ENCODE assay signal across 10 cellular contexts in the genomic region with DNA sequence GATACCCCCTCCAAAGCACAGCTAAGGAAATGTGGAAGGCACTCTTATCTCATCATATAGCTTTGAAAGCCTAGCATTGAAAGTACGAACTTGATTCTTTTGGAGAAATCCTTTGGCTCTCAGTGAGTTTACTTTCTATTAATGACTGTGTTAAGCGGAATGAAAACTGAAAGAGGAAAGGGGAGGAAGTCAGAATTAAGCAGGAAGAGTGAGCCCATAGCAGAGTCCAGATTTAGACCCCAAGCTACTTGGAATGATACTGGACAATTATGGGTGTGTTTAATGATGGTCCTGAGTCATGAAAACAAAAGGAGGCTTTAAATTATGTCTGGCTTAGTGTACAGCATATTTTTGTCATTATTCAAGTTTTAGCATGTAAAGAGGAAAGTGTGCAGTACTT. TPM values are rescaled to one million over a fixed set of nuclear protein-coding genes. Genes with fewer than 3 reads are reported as not detected.
DNase-seq lines count a peak whose midpoint lies in the region; ATAC-seq and TF ChIP-seq lines count a peak whose summit lies in the region.
"Had no signal": no experiment of that assay in that cellular context is flagged by ENCODE, and none has a peak within 500 bp of the region (broad histone marks: within the 10 kb centered on the region; RNA-seq: fewer than 3 reads in every experiment).

No MANE protein-coding gene starts in this region.

- no peak for DNase-seq in T-helper 2 cell treated with Interferon-gamma antibody and Interleukin-4, amounts not matched to agents 5 μg/mL and 100 μg/mL, for 36 hours (ENCODE audit: low spot score)
- DNase-seq in T-helper 2 cell = no peak
- DNase-seq in NCI-H226 = peak; percentile 32
- DNase-seq in dermis blood vessel endothelial cell = peak; percentile 45
- peak; percentile 23 for DNase-seq in renal cortical epithelial cell (ENCODE audit: low read depth)
- DNase-seq in HuH-7.5 (ENCODE audit: low spot score) = no peak
- no peak for DNase-seq in superior temporal gyrus (ENCODE audit: extremely low spot score)
- DNase-seq: BE2C, lower lobe of right lung had no signal

- H3K4me1 Mint-ChIP-seq in T-helper 2 cell treated with Interferon-gamma antibody and Interleukin-4, amounts not matched to agents 5 μg/mL and 100 μg/mL, for 36 hours (ENCODE audit: low read depth) = peaks cover 41% of the 10 kb centered on the region

- no peak overlapping the region for H3K4me3 Mint-ChIP-seq in T-helper 2 cell treated with Interferon-gamma antibody and Interleukin-4, amounts not matched to agents 5 μg/mL and 100 μg/mL, for 36 hours

- H3K9me3 Mint-ChIP-seq in T-helper 2 cell treated with Interferon-gamma antibody and Interleukin-4, amounts not matched to agents 5 μg/mL and 100 μg/mL, for 36 hours = no peaks in the 10 kb centered on the region

- no peaks in the 10 kb centered on the region for H3K27me3 Mint-ChIP-seq in T-helper 2 cell treated with Interferon-gamma antibody and Interleukin-4, amounts not matched to agents 5 μg/mL and 100 μg/mL, for 36 hours (ENCODE audit: low read depth)

- no peak for ATAC-seq in GM18505 (IDR thresholded peaks at IDR 0.05; ENCODE audit: unreplicated experiment)
- ATAC-seq: lower lobe of right lung had no signal

- peaks cover 3% of the 10 kb centered on the region for H3K36me3 Mint-ChIP-seq in T-helper 2 cell treated with Interferon-gamma antibody and Interleukin-4, amounts not matched to agents 5 μg/mL and 100 μg/mL, for 36 hours (ENCODE audit: low read depth)

- no peak for TF ChIP-seq POLR2A in GM18505 (IDR thresholded peaks at IDR 0.05; ENCODE audit: borderline replicate concordance, extremely low read depth, insufficient read depth, insufficient read length)

- peak overlapping the region; percentile 29 for H3K27ac Mint-ChIP-seq in T-helper 2 cell treated with Interferon-gamma antibody and Interleukin-4, amounts not matched to agents 5 μg/mL and 100 μg/mL, for 36 hours

RNA-seq across cellular contexts. Expression of gene TENT4B, which starts 42.2 kb away (rescaled TPM):
- total RNA-seq in dermis blood vessel endothelial cell = 11.9 and 13.1 TPM in 2 replicates
- total RNA-seq in renal cortical epithelial cell = 10.3 and 11.8 TPM in 2 replicates

Comparison
In these comparisons a context has a peak if more than half of its experiments do, and no peak if none do; other contexts are left out.
1. DNase-seq: peak in NCI-H226 (single experiment), dermis blood vessel endothelial cell (single experiment) and renal cortical epithelial cell (single experiment); none in T-helper 2 cell treated with Interferon-gamma antibody and Interleukin-4, amounts not matched to agents 5 μg/mL and 100 μg/mL, for 36 hours (single experiment), T-helper 2 cell (0 of 5), HuH-7.5 (single experiment) and superior temporal gyrus (single experiment).